Comparison of ENCODE assay signal across 24 cellular contexts in the genomic region with DNA sequence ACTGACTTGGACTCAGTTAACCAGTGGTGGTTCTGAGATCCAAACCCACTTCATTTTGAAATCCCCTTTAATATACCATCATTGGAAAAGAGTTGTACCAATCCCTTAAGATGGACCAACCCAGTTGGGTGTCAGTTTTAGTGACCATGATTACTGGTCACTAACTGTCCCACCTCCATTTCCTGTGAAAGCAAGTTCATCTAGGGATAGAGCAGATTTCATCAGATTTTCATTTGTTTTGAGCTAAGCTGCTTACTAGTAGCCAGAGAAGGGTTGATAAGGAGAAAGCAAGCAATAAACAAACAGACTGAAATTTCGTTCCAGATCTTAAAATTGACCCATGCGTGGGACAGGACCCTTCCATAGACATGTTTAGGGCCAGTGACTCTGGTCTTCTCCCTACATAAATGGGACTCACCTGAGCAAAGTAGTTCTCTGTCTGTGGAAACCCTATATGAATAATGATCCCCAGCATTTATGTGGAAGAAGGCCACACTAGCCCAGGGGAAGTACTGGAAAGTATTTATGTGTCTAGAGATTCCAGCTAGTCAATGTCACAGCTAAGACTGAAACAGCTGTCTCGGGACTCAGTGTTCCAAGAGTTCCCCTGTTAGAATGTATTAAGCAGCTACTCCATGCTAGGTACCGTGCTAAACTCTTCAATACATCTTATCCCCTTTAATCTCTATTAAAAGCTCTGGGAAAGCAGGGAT.
"Had no signal": no experiment of that assay in that cellular context is flagged by ENCODE, and none has a peak within 500 bp of the region (broad histone marks: within the 10 kb centered on the region; RNA-seq: fewer than 3 reads in every experiment).

No MANE protein-coding gene starts in this region.

- DNase-seq: activated CD4-positive, alpha-beta T cell treated with anti-CD3 and anti-CD28 coated beads, Interleukin-2, amount 10 ng/mL, durations not matched to agents 7 days and 5 days; activated CD4-positive, CD25-positive, alpha-beta regulatory T cell treated with anti-CD3 and anti-CD28 coated beads, Interleukin-2, amount 50 U/mL, for 72 hours; activated CD8-positive, alpha-beta T cell treated with anti-CD3 and anti-CD28 coated beads for 36 hours; activated gamma-delta T cell; activated naive CD4-positive, alpha-beta T cell treated with anti-CD3 and anti-CD28 coated beads, Interleukin-2, amount 50 U/mL, for 16 hours; anterior cingulate cortex; body of pancreas; cortex of kidney; endodermal cell; esophagus squamous epithelium; heart right ventricle; islet precursor cell; left cardiac atrium; natural killer cell; pancreas; right cardiac atrium; stimulated activated CD4-positive, alpha-beta T cell treated with anti-CD3 and anti-CD28 coated beads, Interleukin-15, amount 100 ng/mL, for 24 hours; stimulated activated naive B cell treated with anti-CD40 and anti-IgM and Interleukin-4, amounts not matched to agents 10 μg/mL and 1 μg/mL and 100 μg/mL, for 72 hours; trophoblast cell; uterus had no signal

- H3K4me3 ChIP-seq: body of pancreas, cardiac muscle cell, esophagus squamous epithelium, heart right ventricle, lung, pancreas, smooth muscle cell, uterus had no signal

- H3K27ac ChIP-seq: body of pancreas, cardiac muscle cell, esophagus squamous epithelium, heart right ventricle, pancreas, uterus, VCaP had no signal

- H3K4me2 ChIP-seq: smooth muscle cell had no signal

- H3K4me1 ChIP-seq: body of pancreas, pancreas, uterus had no signal

- H3K27me3 ChIP-seq: body of pancreas, cardiac muscle cell, esophagus squamous epithelium, heart right ventricle, pancreas, uterus had no signal

- H3K9me3 ChIP-seq: body of pancreas, esophagus squamous epithelium, heart right ventricle, pancreas, uterus had no signal

- ATAC-seq: activated CD8-positive, alpha-beta T cell treated with anti-CD3 and anti-CD28 coated beads for 36 hours; body of pancreas; heart right ventricle; left cardiac atrium; natural killer cell; pancreas; right cardiac atrium; stimulated activated naive B cell treated with anti-CD40 and anti-IgM and Interleukin-4, amounts not matched to agents 10 μg/mL and 1 μg/mL and 100 μg/mL, for 72 hours had no signal

- FAIRE-seq: pancreas had no signal

- H3K36me3 ChIP-seq: cardiac muscle cell, esophagus squamous epithelium, heart right ventricle, pancreas, uterus had no signal
